ENCODE assay signal across 9 cellular contexts in the genomic region with DNA sequence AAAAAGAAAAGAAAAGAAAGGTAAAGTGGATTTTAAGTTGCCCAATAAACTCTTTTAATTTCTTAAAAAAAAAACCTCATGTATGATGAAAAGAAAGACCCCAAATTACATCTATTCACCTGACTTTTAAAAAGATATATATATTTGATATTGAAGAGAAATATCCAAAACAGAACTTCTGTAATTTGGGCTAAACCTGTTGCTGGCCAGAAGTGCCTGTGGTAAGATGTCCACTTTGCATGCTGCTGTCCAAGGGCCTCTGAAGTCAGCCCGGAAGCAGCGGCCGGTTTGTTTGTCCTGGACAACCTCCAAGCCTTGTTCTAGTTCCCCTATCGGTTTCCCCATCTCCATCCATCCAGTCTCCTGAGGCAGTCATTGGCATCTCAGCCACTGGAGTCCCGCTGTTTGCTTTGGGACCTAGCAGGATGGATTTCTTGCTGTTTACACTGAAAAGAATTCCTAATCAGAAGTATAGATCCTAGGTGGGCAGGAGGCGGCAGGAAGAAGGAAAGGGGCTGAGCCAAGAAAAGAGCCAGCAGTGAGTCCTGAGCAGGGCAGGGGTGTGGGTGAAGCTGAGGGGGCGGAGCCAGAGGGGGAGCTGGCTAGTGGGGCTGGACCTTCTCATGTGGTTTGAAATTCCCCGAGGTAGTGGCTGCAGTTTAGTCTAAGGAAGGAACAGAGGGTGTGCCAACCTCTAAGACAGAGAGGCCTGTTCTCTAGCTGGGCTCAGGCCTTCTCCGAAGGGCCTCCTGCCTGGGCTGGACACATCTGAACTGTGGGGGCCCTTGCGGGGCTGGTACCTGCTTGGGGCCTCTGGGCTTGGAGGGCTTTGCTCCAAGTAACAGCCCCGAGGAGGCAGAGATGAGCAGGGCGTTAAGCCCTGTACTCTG. TPM values are rescaled to one million over a fixed set of nuclear protein-coding genes. Genes with fewer than 3 reads are reported as not detected.
DNase-seq lines count a peak whose midpoint lies in the region; ATAC-seq and TF ChIP-seq lines count a peak whose summit lies in the region.
"Had no signal": no experiment of that assay in that cellular context is flagged by ENCODE, and none has a peak within 500 bp of the region (broad histone marks: within the 10 kb centered on the region; RNA-seq: fewer than 3 reads in every experiment).

No MANE protein-coding gene starts in this region.

- H3K4me3 Mint-ChIP-seq in endothelial cell (ENCODE audit: unreplicated experiment) = no peak overlapping the region

- TF ChIP-seq CTCF in fibroblast of lung (conservative IDR thresholded peaks at IDR 0.05 in 1 of 2, IDR thresholded peaks at IDR 0.05 in 1 of 2; ENCODE audit: low read depth in 1 of 2, low read length in 2 of 2) = no peak
- TF ChIP-seq CTCF in endothelial cell (IDR thresholded peaks at IDR 0.05; ENCODE audit: unreplicated experiment) = no peak

- no peaks in the 10 kb centered on the region for H3K79me2 ChIP-seq in fibroblast of lung (ENCODE audit: control insufficient read depth, insufficient read depth, low read length)

- H3K9me3 ChIP-seq in NT2/D1 (ENCODE audit: insufficient read depth, low read length) (no peaks in the 10 kb centered on the region), fibroblast of lung (ENCODE audit: control insufficient read depth, insufficient read depth, low read depth, low read length) (no peaks in the 10 kb centered on the region)

- H3K27me3 Mint-ChIP-seq in endothelial cell (ENCODE audit: unreplicated experiment) = peaks cover 11% of the 10 kb centered on the region

- no peak overlapping the region for H3K27ac ChIP-seq in fibroblast of lung (ENCODE audit: insufficient read depth, low read length)

- H3K4me1 ChIP-seq in NT2/D1 (ENCODE audit: insufficient read depth, insufficient read length) (peaks cover 3% of the 10 kb centered on the region), fibroblast of lung (ENCODE audit: control insufficient read depth, extremely low read depth, insufficient read depth, low read length) (no peaks in the 10 kb centered on the region)

- no peak overlapping the region for H3K27ac Mint-ChIP-seq in endothelial cell (ENCODE audit: unreplicated experiment)

- H3K36me3 Mint-ChIP-seq in endothelial cell (ENCODE audit: low read depth, unreplicated experiment) = no peaks in the 10 kb centered on the region

- H2AFZ ChIP-seq in fibroblast of lung (ENCODE audit: low read length) = no peak overlapping the region

- H3K4me2 ChIP-seq in fibroblast of lung (ENCODE audit: extremely low read depth, insufficient read depth, low read length) = no peak overlapping the region

- H3K9ac ChIP-seq in NT2/D1 (ENCODE audit: insufficient read length, low read depth) (no peak overlapping the region), fibroblast of lung (ENCODE audit: insufficient read depth, low read length) (no peak overlapping the region)

- no peak for ATAC-seq in HG02884 (IDR thresholded peaks at IDR 0.05; ENCODE audit: unreplicated experiment)

- peak; percentile 90 for DNase-seq in EL
- peak; percentile 43 for DNase-seq in NT2/D1 (ENCODE audit: low read depth, low spot score)
- DNase-seq in fibroblast of lung (ENCODE audit: low read depth in 2 of 2) = peak; percentile 80 to 84
- peak in 47 of 56 donors; percentile 7 to 66 (median 41) for DNase-seq in nucleus accumbens (lab: John Stamatoyannopoulos, UW)
- no peak for DNase-seq in activated gamma-delta T cell (lab: John Stamatoyannopoulos, UW)
- DNase-seq in endothelial cell (ENCODE audit: low spot score) = no peak
- DNase-seq in NK-92 treated with Interleukin-12 subunit alpha and Interleukin-12 subunit beta, amount 100 ng/mL, for 24 hours (lab: John Stamatoyannopoulos, UW) = no peak
- DNase-seq: activated CD4-positive, alpha-beta T cell treated with anti-CD3 and anti-CD28 coated beads for 48 hours had no signal

- H3K27me3 ChIP-seq in NT2/D1 (ENCODE audit: insufficient read depth, insufficient read length) (peaks cover 35% of the 10 kb centered on the region), fibroblast of lung (ENCODE audit: control insufficient read depth, insufficient read depth, low read length) (peaks cover 17% of the 10 kb centered on the region)

- no peaks in the 10 kb centered on the region for H3K9me3 Mint-ChIP-seq in endothelial cell (ENCODE audit: unreplicated experiment)

- no peaks in the 10 kb centered on the region for H3K36me3 ChIP-seq in NT2/D1 (ENCODE audit: insufficient read depth, insufficient read length, low read length)
- H3K36me3 ChIP-seq in fibroblast of lung (ENCODE audit: control insufficient read depth, insufficient read depth, low read length) = no peaks in the 10 kb centered on the region

- H3K4me1 Mint-ChIP-seq in endothelial cell (ENCODE audit: unreplicated experiment) = peaks cover 7% of the 10 kb centered on the region

- no peaks in the 10 kb centered on the region for H4K20me1 ChIP-seq in fibroblast of lung (ENCODE audit: control insufficient read depth, extremely low read depth, insufficient read depth, low read length)

- H3K4me3 ChIP-seq in NT2/D1 (ENCODE audit: insufficient read length, low read depth) (no peak overlapping the region), fibroblast of lung (replicated peaks in 1 of 4; ENCODE audit: control extremely low read depth in 1 of 4, insufficient read depth in 1 of 4, low read depth in 3 of 4, low read length in 4 of 4) (no peak overlapping the region)

RNA-seq across cellular contexts. Expression of a gene that starts 3.3 kb away (rescaled TPM):
- not detected in 2 replicates for total RNA-seq in fibroblast of lung
- polyA plus RNA-seq in fibroblast of lung = not detected in 2 replicates
- not detected in 2 replicates for polyA plus RNA-seq in fibroblast of lung (2012)
- not detected in 2 replicates for polyA minus RNA-seq in fibroblast of lung (ENCODE audit: low replicate concordance)
- 0.05 TPM for total RNA-seq in endothelial cell (ENCODE audit: unreplicated experiment)

RNA-seq across cellular contexts. Expression of a gene that starts 56.5 kb away (rescaled TPM):
- total RNA-seq in fibroblast of lung (2.3 and 5.0 TPM in 2 replicates), endothelial cell (ENCODE audit: unreplicated experiment) (24.9 TPM)
- polyA plus RNA-seq in fibroblast of lung = 12.9 and 17.3 TPM in 2 replicates
- 5.9 and 9.2 TPM in 2 replicates for polyA plus RNA-seq in fibroblast of lung (2012)
- 4.0 and 13.0 TPM in 2 replicates for polyA minus RNA-seq in fibroblast of lung (ENCODE audit: low replicate concordance)

Comparison
In these comparisons a context has a peak if more than half of its experiments do, and no peak if none do; other contexts are left out.
1. DNase-seq: peak in EL (single experiment), NT2/D1 (single experiment), fibroblast of lung (2 of 2) and nucleus accumbens (47 of 56); none in activated gamma-delta T cell (single experiment), endothelial cell (single experiment) and NK-92 treated with Interleukin-12 subunit alpha and Interleukin-12 subunit beta, amount 100 ng/mL, for 24 hours (single experiment).